In the genomic region with DNA sequence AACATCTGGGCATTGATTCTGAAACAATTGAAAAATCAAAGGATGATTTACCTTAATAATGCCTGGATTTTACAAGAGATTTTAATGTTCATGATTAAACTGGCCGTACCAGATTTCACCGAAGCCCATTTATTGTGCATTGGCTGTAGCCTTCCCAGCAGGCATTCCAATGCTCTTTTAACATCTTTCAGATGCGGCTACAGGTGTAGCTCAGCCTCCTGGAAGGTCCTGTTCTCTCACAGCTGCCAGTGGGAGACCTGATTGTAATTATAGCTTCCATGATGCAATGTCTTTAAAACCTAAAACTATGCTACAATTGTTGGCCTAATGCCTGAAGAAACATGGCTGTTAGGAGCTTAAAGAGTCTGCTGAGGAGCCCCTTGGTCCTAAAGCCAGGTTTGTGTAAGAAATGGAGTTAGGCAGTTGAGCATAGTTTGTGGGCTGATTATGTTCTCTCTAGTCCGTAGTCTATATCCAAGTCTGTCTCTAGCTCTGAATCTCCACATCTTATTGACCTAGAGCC, we compare ENCODE assay signal across 24 cellular contexts.
DNase-seq lines count a peak whose midpoint lies in the region; TF ChIP-seq lines count a peak whose summit lies in the region.
"Had no signal": no experiment of that assay in that cellular context is flagged by ENCODE, and none has a peak within 500 bp of the region (broad histone marks: within the 10 kb centered on the region; RNA-seq: fewer than 3 reads in every experiment).

No MANE protein-coding gene starts in this region.

- CTCF ChIA-PET in A673 (lab: Charles Lee), result no interaction called here

- no TSS peak for BruUV-seq in A673 (replicated peaks; lab: Mats Ljungman, UMichigan)

- H3K9me3 ChIP-seq in A673 (ENCODE audit: low read depth, low read length, poor library complexity, severe bottlenecking), result peaks cover 6% of the 10 kb centered on the region
- H3K9me3 ChIP-seq: gastrocnemius medialis had no signal

- H3K27me3 ChIP-seq in A673 (replicated peaks; ENCODE audit: insufficient read depth, low read depth, low read length, poor library complexity), result no peaks in the 10 kb centered on the region
- H3K27me3 ChIP-seq: gastrocnemius medialis, upper lobe of left lung had no signal

- POLR2A ChIA-PET in A673 (lab: Charles Lee; ENCODE audit: low non-redundant PET), result interaction anchor here (0.6 kb wide), 1 partner anchor 41 kb away, joined by 3 read pairs; no protein-coding TSS in a partner anchor

- intact Hi-C loops in A673 (cut with micrococcal nuclease; ENCODE audit: unreplicated experiment), result no loop called here

- no peaks in the 10 kb centered on the region for H3K36me3 ChIP-seq in A673 (ENCODE audit: insufficient read depth, low read length, poor library complexity, severe bottlenecking)
- H3K36me3 ChIP-seq: gastrocnemius medialis, upper lobe of left lung had no signal

- no peak overlapping the region for H3K27ac ChIP-seq in A673 (ENCODE audit: low read depth, low read length, poor library complexity, severe bottlenecking)
- H3K27ac ChIP-seq: A549, epithelial cell of prostate, gastrocnemius medialis, upper lobe of left lung had no signal

- H3K4me1 ChIP-seq in A673 (ENCODE audit: insufficient read depth, low read length, poor library complexity, severe bottlenecking), result no peaks in the 10 kb centered on the region
- H3K4me1 ChIP-seq: upper lobe of left lung had no signal

- H3K4me3 ChIP-seq in A673 (ENCODE audit: low read depth, low read length, poor library complexity, severe bottlenecking) (no peak overlapping the region), cardiac fibroblast (replicated peaks in 1 of 2; ENCODE audit: low read depth in 2 of 2, low read length in 2 of 2) (no peak overlapping the region)
- H3K4me3 ChIP-seq: A549, gastrocnemius medialis, upper lobe of left lung had no signal

- DNase-seq in A673 (ENCODE audit: low spot score), result peak; percentile 14
- peak; percentile 36 for DNase-seq in NCI-H2227 (lab: John Stamatoyannopoulos, UW; ENCODE audit: unreplicated experiment)
- peak; percentile 23 to 50 for DNase-seq in cardiac fibroblast (ENCODE audit: low read depth in 2 of 2)
- DNase-seq in iPS-NIHi11 (ENCODE audit: low spot score), result peak; percentile 22
- DNase-seq in NK-92 treated with Interleukin-12 subunit alpha and Interleukin-12 subunit beta, amount 100 ng/mL, for 24 hours (lab: John Stamatoyannopoulos, UW), result no peak
- DNase-seq in T-helper 1 cell, result no peak
- no peak for DNase-seq in NCI-H1436 (lab: John Stamatoyannopoulos, UW)
- DNase-seq in DMS114 treated with DMSO at 0.1 percent for 48 hours (lab: John Stamatoyannopoulos, UW; ENCODE audit: unreplicated experiment), result no peak
- DNase-seq: activated CD4-positive, alpha-beta T cell treated with anti-CD3 and anti-CD28 coated beads, Interleukin-2, amount 10 ng/mL, durations not matched to agents 24 days and 14 days; activated naive CD4-positive, alpha-beta T cell treated with Interleukin-2 at 50 U/mL for 16 hours; activated T-cell treated with anti-CD3 and anti-CD28 coated beads, Interleukin-2, amount 50 U/mL, for 48 hours; aorta; DMS79; gastrocnemius medialis; hypothalamus; islet precursor cell; Karpas-422; NCI-H187; NCI-H226; PC-3; posterior cingulate gyrus; upper lobe of left lung had no signal

- TF ChIP-seq CTCF in A673 (conservative IDR thresholded peaks at IDR 0.05; ENCODE audit: low read depth, low read length), result no peak
- no peak for TF ChIP-seq CTCF in cardiac fibroblast (IDR thresholded peaks at IDR 0.05; ENCODE audit: low read depth, low read length)

Comparison
In these comparisons a context has a peak if more than half of its experiments do, and no peak if none do; other contexts are left out.
1. DNase-seq: peak in A673 (single experiment), NCI-H2227 (single experiment), cardiac fibroblast (2 of 2) and iPS-NIHi11 (single experiment); none in NK-92 treated with Interleukin-12 subunit alpha and Interleukin-12 subunit beta, amount 100 ng/mL, for 24 hours (single experiment), T-helper 1 cell (0 of 5), NCI-H1436 (single experiment) and DMS114 treated with DMSO at 0.1 percent for 48 hours (single experiment).